Comparison of ENCODE assay signal across 8 cellular contexts in the genomic region with DNA sequence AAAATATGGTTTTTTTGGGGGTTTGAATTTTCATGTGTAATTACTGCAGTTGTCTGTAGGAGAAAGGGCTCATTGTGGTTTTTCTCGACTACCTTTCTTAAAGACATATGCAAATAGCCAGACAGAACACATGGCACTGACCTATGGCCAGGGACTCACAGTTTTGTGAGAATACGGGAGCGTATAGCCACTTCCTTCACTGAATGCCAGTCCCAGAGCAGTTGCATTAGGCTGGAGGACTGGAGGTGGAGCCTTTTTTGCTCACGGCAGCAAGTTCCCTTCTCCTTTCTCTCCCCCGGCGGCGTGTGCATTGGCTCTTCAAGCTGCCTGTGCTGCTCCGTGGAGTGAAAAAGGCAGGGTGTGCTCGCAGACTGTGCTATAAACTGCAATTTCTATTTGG.
DNase-seq lines count a peak whose midpoint lies in the region; ATAC-seq and TF ChIP-seq lines count a peak whose summit lies in the region.

No MANE protein-coding gene starts in this region.

- peak overlapping the region; percentile 68 for H2AFZ ChIP-seq in PC-3 (ENCODE audit: low read length)
- no peak overlapping the region for H2AFZ ChIP-seq in Karpas-422 (ENCODE audit: low read length)

- H3K79me2 ChIP-seq in PC-3 (ENCODE audit: low read length) = no peaks in the 10 kb centered on the region
- no peaks in the 10 kb centered on the region for H3K79me2 ChIP-seq in Karpas-422 (ENCODE audit: low read length)

- DNase-seq in GM12865 (ENCODE audit: low read depth) = peak; percentile 29
- DNase-seq in PC-3 = peak; percentile 45
- DNase-seq in effector memory CD4-positive, alpha-beta T cell = no peak
- peak; percentile 29 to 85 for DNase-seq in lower leg skin (ENCODE audit: low spot score in 2 of 2)
- DNase-seq in SW480 (ENCODE audit: low spot score) = no peak
- DNase-seq in Karpas-422 = no peak

- H3K36me3 Mint-ChIP-seq in stimulated activated naive CD8-positive, alpha-beta T cell treated with anti-CD3 and anti-CD28 coated beads, Interleukin-15, Interleukin-2, amounts not matched to agents 100 ng/mL and 50 ng/mL, for 24 hours (ENCODE audit: low read depth) = peaks cover 4% of the 10 kb centered on the region

- no peaks in the 10 kb centered on the region for H3K27me3 ChIP-seq in PC-3 (ENCODE audit: low read length)
- no peaks in the 10 kb centered on the region for H3K27me3 ChIP-seq in effector memory CD4-positive, alpha-beta T cell (replicated peaks; ENCODE audit: control insufficient read depth, insufficient read depth, low read length, poor library complexity, severe bottlenecking)
- H3K27me3 ChIP-seq in Karpas-422 (ENCODE audit: low read length) = no peaks in the 10 kb centered on the region

- peak overlapping the region; percentile 1 for H3K27ac Mint-ChIP-seq in stimulated activated naive CD8-positive, alpha-beta T cell treated with anti-CD3 and anti-CD28 coated beads, Interleukin-15, Interleukin-2, amounts not matched to agents 100 ng/mL and 50 ng/mL, for 24 hours

- intact Hi-C loops in PC-3 (cut with micrococcal nuclease) (no loop called here), lower leg skin (cut with DNase I; ENCODE audit: low total_unique reads) (no loop called here)

- H4K20me1 ChIP-seq in PC-3 (ENCODE audit: low read length) (no peaks in the 10 kb centered on the region), Karpas-422 (ENCODE audit: insufficient read depth, low read depth, low read length) (no peaks in the 10 kb centered on the region)

- peak overlapping the region; percentile 76 for H3K4me2 ChIP-seq in PC-3 (ENCODE audit: low read length)
- no peak overlapping the region for H3K4me2 ChIP-seq in Karpas-422 (ENCODE audit: low read depth, low read length, poor library complexity, severe bottlenecking)

- H3K36me3 ChIP-seq in PC-3 (ENCODE audit: low read depth, low read length) = no peaks in the 10 kb centered on the region
- no peaks in the 10 kb centered on the region for H3K36me3 ChIP-seq in effector memory CD4-positive, alpha-beta T cell (ENCODE audit: control insufficient read depth, insufficient read depth, low read length)
- H3K36me3 ChIP-seq in Karpas-422 (ENCODE audit: insufficient read depth, low read length) = no peaks in the 10 kb centered on the region

- 0 out of 2 replicates have a peak overlapping the region, but pooled peaks have one; percentile 28 for H3K9ac ChIP-seq in PC-3 (ENCODE audit: low read length)
- no peak overlapping the region for H3K9ac ChIP-seq in Karpas-422 (ENCODE audit: low read length)

- H3F3A ChIP-seq in PC-3 (ENCODE audit: low read length, unreplicated experiment) = no peaks in the 10 kb centered on the region

- BruUV-seq in PC-3 (replicated peaks; lab: Mats Ljungman, UMichigan) = no TSS peak

- H3K9me3 ChIP-seq in PC-3 (ENCODE audit: low read length) (no peaks in the 10 kb centered on the region), Karpas-422 (ENCODE audit: low read length) (no peaks in the 10 kb centered on the region)
- H3K9me3 ChIP-seq in effector memory CD4-positive, alpha-beta T cell (ENCODE audit: control insufficient read depth, low read length) = no peaks in the 10 kb centered on the region

- H3K27me3 Mint-ChIP-seq in stimulated activated naive CD8-positive, alpha-beta T cell treated with anti-CD3 and anti-CD28 coated beads, Interleukin-15, Interleukin-2, amounts not matched to agents 100 ng/mL and 50 ng/mL, for 24 hours = no peaks in the 10 kb centered on the region

- 5 to 15% methylated on average over 9 of the region's 9 CpGs for WGBS in lower leg skin, 2 donors

- no peak for TF ChIP-seq POLR2A in lower leg skin (IDR thresholded peaks at IDR 0.05)

- H3K27ac ChIP-seq in PC-3 (ENCODE audit: low read length) = no peak overlapping the region
- H3K27ac ChIP-seq in effector memory CD4-positive, alpha-beta T cell (ENCODE audit: insufficient read depth, low read length, poor library complexity, severe bottlenecking) = no peak overlapping the region
- no peak overlapping the region for H3K27ac ChIP-seq in Karpas-422 (ENCODE audit: low read length)

- H3K9me2 ChIP-seq in PC-3 (replicated peaks; ENCODE audit: low read length) = no peaks in the 10 kb centered on the region
- no peaks in the 10 kb centered on the region for H3K9me2 ChIP-seq in Karpas-422 (replicated peaks; ENCODE audit: insufficient read depth, low read length)

- TF ChIP-seq CTCF in GM12865 (IDR thresholded peaks at IDR 0.05; ENCODE audit: insufficient read depth, low read depth, low read length, missing control alignments) (no peak), PC-3 (conservative IDR thresholded peaks at IDR 0.05; ENCODE audit: low read depth, low read length) (no peak), lower leg skin (IDR thresholded peaks at IDR 0.05) (no peak)

- peak overlapping the region; percentile 58 for H3K4me3 Mint-ChIP-seq in stimulated activated naive CD8-positive, alpha-beta T cell treated with anti-CD3 and anti-CD28 coated beads, Interleukin-15, Interleukin-2, amounts not matched to agents 100 ng/mL and 50 ng/mL, for 24 hours

- no peaks in the 10 kb centered on the region for H3K9me3 Mint-ChIP-seq in stimulated activated naive CD8-positive, alpha-beta T cell treated with anti-CD3 and anti-CD28 coated beads, Interleukin-15, Interleukin-2, amounts not matched to agents 100 ng/mL and 50 ng/mL, for 24 hours

- no peaks in the 10 kb centered on the region for H3K4me1 ChIP-seq in PC-3 (ENCODE audit: insufficient read depth, low read length)
- H3K4me1 ChIP-seq in effector memory CD4-positive, alpha-beta T cell (ENCODE audit: control insufficient read depth, insufficient read depth, low read length, poor library complexity, severe bottlenecking) = no peaks in the 10 kb centered on the region
- no peaks in the 10 kb centered on the region for H3K4me1 ChIP-seq in Karpas-422 (ENCODE audit: low read length)

- CTCF ChIA-PET in PC-3 (lab: Charles Lee) = no interaction called here

- peaks cover 46% of the 10 kb centered on the region for H3K4me1 Mint-ChIP-seq in stimulated activated naive CD8-positive, alpha-beta T cell treated with anti-CD3 and anti-CD28 coated beads, Interleukin-15, Interleukin-2, amounts not matched to agents 100 ng/mL and 50 ng/mL, for 24 hours (ENCODE audit: low read depth)

- H3K4me3 ChIP-seq in GM12865 (ENCODE audit: low read depth, low read length) (no peak overlapping the region), PC-3 (ENCODE audit: low read length) (peak overlapping the region; percentile 59), lower leg skin (ENCODE audit: low read depth, poor library complexity, severe bottlenecking) (no peak overlapping the region), Karpas-422 (ENCODE audit: low read length) (no peak overlapping the region)
- H3K4me3 ChIP-seq in effector memory CD4-positive, alpha-beta T cell (ENCODE audit: insufficient read depth, low read depth, low read length, poor library complexity, severe bottlenecking) = peak overlapping the region; percentile 17

- ATAC-seq in HG02623 (IDR thresholded peaks at IDR 0.05; ENCODE audit: unreplicated experiment) (peak; percentile 82), PC-3 (peak; percentile 70)

- POLR2A ChIA-PET in PC-3 (lab: Charles Lee; ENCODE audit: unreplicated experiment) = no interaction called here

Comparison
In these comparisons a context has a peak if more than half of its experiments do, and no peak if none do; other contexts are left out.
1. DNase-seq: peak in GM12865 (single experiment), PC-3 (single experiment) and lower leg skin (2 of 2); none in effector memory CD4-positive, alpha-beta T cell (0 of 3), SW480 (single experiment) and Karpas-422 (single experiment).
2. H3K4me3 ChIP-seq: peak in PC-3 (single experiment) and effector memory CD4-positive, alpha-beta T cell (single experiment); none in GM12865 (single experiment), lower leg skin (single experiment) and Karpas-422 (single experiment).